In the genomic region with DNA sequence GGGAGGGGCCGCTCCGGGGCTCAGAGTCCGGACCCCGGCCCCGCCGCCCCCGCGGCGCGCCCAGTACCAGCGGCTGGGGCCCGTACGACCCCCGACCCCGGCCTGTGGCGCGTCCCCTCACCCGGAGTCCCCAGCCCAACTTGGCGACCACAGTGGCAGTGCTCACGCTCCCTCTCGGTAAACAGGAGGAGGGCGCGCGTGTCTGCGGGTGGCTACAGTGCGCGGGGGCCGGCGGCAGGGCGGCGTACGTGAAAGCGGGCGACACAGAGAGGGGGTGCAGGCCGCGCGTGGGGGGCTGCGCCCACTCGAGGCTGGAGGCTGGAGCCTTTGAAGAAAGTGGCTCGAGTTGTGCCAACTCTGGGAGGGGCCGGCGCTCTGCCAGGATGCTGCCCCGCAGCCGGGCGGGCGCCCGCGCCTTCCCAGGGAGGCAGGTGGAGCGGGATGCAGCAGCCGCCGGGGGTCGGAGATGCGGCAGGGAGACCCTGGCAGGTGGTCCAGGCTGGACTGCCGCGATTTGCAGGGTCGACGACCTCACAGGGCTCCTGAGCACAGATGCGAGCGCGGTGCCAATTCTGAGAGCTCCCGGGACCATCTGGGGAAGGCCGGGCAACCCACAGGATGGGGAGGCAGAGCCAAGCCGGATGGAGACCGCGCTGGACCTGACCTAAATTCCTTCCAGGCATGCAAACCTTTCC, we compare ENCODE assay signal across 8 cellular contexts. TPM values are rescaled to one million over a fixed set of nuclear protein-coding genes. Genes with fewer than 3 reads are reported as not detected.
A peak's percentile ranks its signal among the peaks of the same experiment; 100 is the strongest.
DNase-seq lines count a peak whose midpoint lies in the region; ATAC-seq and TF ChIP-seq lines count a peak whose summit lies in the region.

No MANE protein-coding gene starts in this region.

- DNase-seq in RWPE1 (ENCODE audit: low spot score) (peak; percentile 15), endodermal cell (peak; percentile 53), mucosa of descending colon (peak; percentile 44 to 71 (median 70)), tibial nerve (ENCODE audit: low spot score in 2 of 2) (no peak), mesenteric fat pad (ENCODE audit: low spot score) (no peak), NCI-H1436 (lab: John Stamatoyannopoulos, UW) (no peak)
- DNase-seq in NK-92 treated with Interleukin-12 subunit alpha and Interleukin-12 subunit beta, amount 100 ng/mL, for 24 hours (lab: John Stamatoyannopoulos, UW): no peak

- CTCF ChIA-PET in RWPE1 (lab: Yijun Ruan, JAX): interaction anchor here (0.5 to 5.5 kb wide), 25 partner anchors 12 to 1514 kb away, joined by 3 to 144 read pairs (median 5); no protein-coding TSS in a partner anchor

- H3K27ac ChIP-seq in RWPE1 (peak overlapping the region; percentile 74), endodermal cell (ENCODE audit: low read depth, low read length) (no peak overlapping the region), tibial nerve (peak overlapping the region; percentile 55 to 92 (median 82))

- H3K9me3 ChIP-seq in ES-I3 (ENCODE audit: control insufficient read depth, insufficient read depth, low read length) (no peaks in the 10 kb centered on the region), endodermal cell (ENCODE audit: control insufficient read depth, low read length) (no peaks in the 10 kb centered on the region), mucosa of descending colon (no peaks in the 10 kb centered on the region), tibial nerve (no peaks in the 10 kb centered on the region)

- H3K4me3 Mint-ChIP-seq in endodermal cell: peak overlapping the region; percentile 35

- H3K27ac Mint-ChIP-seq in endodermal cell: no peak overlapping the region

- TF ChIP-seq CTCF in RWPE1 (conservative IDR thresholded peaks at IDR 0.05; ENCODE audit: low read depth) (no peak), endodermal cell (conservative IDR thresholded peaks at IDR 0.05) (no peak), mucosa of descending colon (IDR thresholded peaks at IDR 0.05) (no peak), tibial nerve (IDR thresholded peaks at IDR 0.05) (no peak)

- POLR2A ChIA-PET in RWPE1 (lab: Yijun Ruan, JAX; ENCODE audit: low non-redundant PET): interaction anchor here (0.9 kb wide), 1 partner anchor 141 kb away, joined by 3 read pairs; no protein-coding TSS in a partner anchor

- TF ChIP-seq EP300 in tibial nerve (IDR thresholded peaks at IDR 0.05): peak in 1 of 2 donors; percentile 25

- no peaks in the 10 kb centered on the region for H3K9me3 Mint-ChIP-seq in endodermal cell

- no peaks in the 10 kb centered on the region for H3K36me3 ChIP-seq in ES-I3 (ENCODE audit: insufficient read depth, low read length)
- no peaks in the 10 kb centered on the region for H3K36me3 ChIP-seq in endodermal cell (ENCODE audit: control insufficient read depth, insufficient read depth, low read length)
- H3K36me3 ChIP-seq in mucosa of descending colon (ENCODE audit: low read depth): no peaks in the 10 kb centered on the region
- no peaks in the 10 kb centered on the region for H3K36me3 ChIP-seq in tibial nerve

- H3K4me1 ChIP-seq in ES-I3 (ENCODE audit: insufficient read depth, low read length) (no peaks in the 10 kb centered on the region), endodermal cell (ENCODE audit: control insufficient read depth, insufficient read depth, low read length) (no peaks in the 10 kb centered on the region), mucosa of descending colon (ENCODE audit: low read depth) (peaks cover 31% of the 10 kb centered on the region), tibial nerve (peaks cover 0 to 27% (median 11%) of the 10 kb centered on the region in 4 donors)

- 23 to 46% methylated on average over 10 to 65 of the region's 65 CpGs for WGBS in endodermal cell (ENCODE audit: insufficient coverage in 1 of 2, insufficient read length in 1 of 2), 2 experiments
- 3 to 6% methylated on average over 27 to 36 of the region's 65 CpGs for WGBS in tibial nerve, 2 donors

- H3K4me3 ChIP-seq in endodermal cell (ENCODE audit: low read length): peak overlapping the region; percentile 69
- peak overlapping the region; percentile 61 for H3K4me3 ChIP-seq in mucosa of descending colon
- peak overlapping the region; percentile 43 to 85 (median 70) for H3K4me3 ChIP-seq in tibial nerve

- intact Hi-C loops in mucosa of descending colon (cut with DNase I, micrococcal nuclease): loop anchor here (5.0 to 10.0 kb wide), 2 partner anchors 105 to 107 kb away; no protein-coding TSS in a partner anchor

- no peaks in the 10 kb centered on the region for H3K4me1 Mint-ChIP-seq in endodermal cell

- H3K9ac ChIP-seq in ES-I3 (ENCODE audit: low read depth, low read length) (peak overlapping the region; percentile 50; the same call in 1 of the 2 replicates), endodermal cell (ENCODE audit: extremely low read depth, low read length, poor library complexity, severe bottlenecking) (no peak overlapping the region)

- ATAC-seq in mucosa of descending colon: peak; percentile 15

- H3K36me3 Mint-ChIP-seq in endodermal cell (ENCODE audit: low read depth): no peaks in the 10 kb centered on the region

- H3K27me3 ChIP-seq in endodermal cell (ENCODE audit: control insufficient read depth, insufficient read depth, low read length, poor library complexity, severe bottlenecking) (peaks cover 39% of the 10 kb centered on the region), tibial nerve (no peaks in the 10 kb centered on the region)

- H3K27me3 Mint-ChIP-seq in endodermal cell (ENCODE audit: insufficient read depth): peaks cover 50% of the 10 kb centered on the region

- TF ChIP-seq POLR2A in tibial nerve (IDR thresholded peaks at IDR 0.05): no peak

RNA-seq across cellular contexts. Expression of gene PTPRE, which starts 0.7 kb away (rescaled TPM):
- total RNA-seq in endodermal cell (1 to 10 TPM in 1 of 2 donors, under 1 TPM in 1; 0.75 to 3.0 TPM), mucosa of descending colon (10 to 100 TPM; 28.8 to 33.6 (median 32.5) TPM), tibial nerve (10 to 100 TPM; 19.0 to 38.1 (median 25.8) TPM), mesenteric fat pad (49.7 TPM)
- 1.1 TPM for polyA plus RNA-seq in endodermal cell (2013, experiment 1 of 2)
- polyA plus RNA-seq in endodermal cell (2013, experiment 2 of 2): 1.2 TPM

RNA-seq across cellular contexts. Expression of gene CLRN3, which starts 14.8 kb away (rescaled TPM):
- total RNA-seq in endodermal cell: not detected
- not detected for polyA plus RNA-seq in endodermal cell (2013, experiment 1 of 2)
- not detected for polyA plus RNA-seq in endodermal cell (2013, experiment 2 of 2)
- 100 to 1,000 TPM in 2 of 3 donors, 10 to 100 TPM in 1; 62.3 to 176 (median 121) TPM for total RNA-seq in mucosa of descending colon
- total RNA-seq in tibial nerve: not detected
- total RNA-seq in mesenteric fat pad: 0.29 TPM

Comparison
In these comparisons a context has a peak if more than half of its experiments do, and no peak if none do; other contexts are left out.
1. DNase-seq: peak in RWPE1 (single experiment), endodermal cell (single experiment) and mucosa of descending colon (3 of 3); none in tibial nerve (0 of 2), NK-92 treated with Interleukin-12 subunit alpha and Interleukin-12 subunit beta, amount 100 ng/mL, for 24 hours (single experiment), mesenteric fat pad (single experiment) and NCI-H1436 (single experiment).
2. RNA of gene PTPRE, which starts 0.7 kb away (total RNA-seq): 49.7 TPM in mesenteric fat pad (single experiment), 28.8 to 33.6 TPM in mucosa of descending colon and 19.0 to 38.1 TPM in tibial nerve; 0.75 to 3.0 TPM in endodermal cell; every median in the first group is over 4 times any median in the second.
3. RNA of gene CLRN3, which starts 14.8 kb away (total RNA-seq): 62.3 to 176 TPM in mucosa of descending colon; 0.29 TPM in mesenteric fat pad (single experiment), not detected in endodermal cell and not detected in tibial nerve; every median in the first group is over 10 times any median in the second.
4. Peak in every context shown above with its lines, with median percentiles within 50 percentile points of each other: H3K4me3 ChIP-seq.